Comparison of ENCODE assay signal across 8 cellular contexts in the genomic region with DNA sequence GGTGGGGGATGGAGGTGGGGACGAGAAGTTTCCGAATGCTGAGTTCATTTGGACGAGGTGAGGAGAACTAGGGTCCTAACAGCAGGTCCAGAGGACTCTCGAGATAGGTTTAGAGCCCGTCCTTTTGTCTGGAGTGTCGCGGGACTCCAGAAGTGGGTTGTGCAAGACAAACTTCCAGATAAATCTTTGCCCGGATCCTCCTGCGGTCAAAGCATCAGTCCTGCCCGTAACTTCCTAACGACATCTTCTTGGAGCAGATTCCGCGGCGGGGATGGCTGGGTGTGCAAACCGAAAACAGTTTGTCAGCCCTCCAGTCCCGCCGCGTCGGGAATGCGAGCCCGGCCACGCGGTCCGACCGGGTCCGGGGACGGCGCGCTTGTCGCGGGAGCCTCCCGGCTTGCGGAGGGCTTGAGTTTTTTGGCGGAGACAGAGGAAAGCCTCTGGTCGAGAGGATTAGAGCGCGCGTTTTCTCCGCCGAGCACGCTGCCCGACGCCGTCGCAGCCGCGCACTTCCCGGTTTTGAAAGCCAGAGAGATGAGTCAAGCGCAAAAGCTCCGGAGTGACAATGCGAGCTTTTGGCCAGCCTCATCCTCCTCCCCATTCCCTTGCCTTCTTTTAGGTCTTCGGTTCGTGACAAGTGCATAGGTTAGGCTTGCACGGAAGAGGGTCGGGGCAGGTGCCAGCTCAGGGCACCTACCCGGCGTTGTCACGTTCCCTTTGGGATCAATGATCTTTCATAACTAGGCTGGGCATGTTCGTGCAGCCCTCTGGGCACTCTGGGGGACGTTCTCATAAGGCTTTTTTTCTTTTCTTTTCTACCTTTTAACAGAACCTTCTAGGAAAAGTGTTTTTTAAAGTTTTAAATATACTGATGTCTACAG.
DNase-seq lines count a peak whose midpoint lies in the region; ATAC-seq lines count a peak whose summit lies in the region.

No MANE protein-coding gene starts in this region.

- no peaks in the 10 kb centered on the region for H3K36me3 ChIP-seq in esophagus (ENCODE audit: control insufficient read depth in 2 of 2, insufficient read depth in 2 of 2, low read length in 1 of 2)
- no peaks in the 10 kb centered on the region for H3K36me3 ChIP-seq in muscle layer of colon (ENCODE audit: insufficient read depth, low read length)

- H3K9me3 ChIP-seq in esophagus (ENCODE audit: control insufficient read depth in 2 of 2, insufficient read depth in 1 of 2, low read depth in 1 of 2, low read length in 1 of 2) (no peaks in the 10 kb centered on the region), muscle layer of colon (ENCODE audit: low read length) (no peaks in the 10 kb centered on the region)

- peak overlapping the region; percentile 67 to 79 for H3K4me3 ChIP-seq in esophagus (ENCODE audit: low read depth in 1 of 2, low read length in 2 of 2)
- H3K4me3 ChIP-seq in muscle layer of colon (ENCODE audit: low read depth in 1 of 2, low read length in 2 of 2) = peak overlapping the region; percentile 23 to 49

- no peak for ATAC-seq in GM18873 (IDR thresholded peaks at IDR 0.05; ENCODE audit: low FRiP score, unreplicated experiment)

- no peak overlapping the region for H3K9ac ChIP-seq in muscle layer of colon (ENCODE audit: low read length)

- H3K27me3 ChIP-seq in esophagus (ENCODE audit: control insufficient read depth in 1 of 2, insufficient read depth in 2 of 2, low read length in 2 of 2) (peaks cover 0 to 3% of the 10 kb centered on the region in 2 donors), muscle layer of colon (ENCODE audit: control insufficient read depth in 1 of 2, insufficient read depth in 2 of 2, low read length in 2 of 2) (peaks cover 71 to 73% of the 10 kb centered on the region in 2 donors)

- H3K4me1 ChIP-seq in esophagus (ENCODE audit: control insufficient read depth in 2 of 2, insufficient read depth in 2 of 2, low read length in 1 of 2) (peaks cover 0 to 4% of the 10 kb centered on the region in 2 donors), muscle layer of colon (ENCODE audit: insufficient read depth, low read length) (peaks cover 29% of the 10 kb centered on the region)

- peak overlapping the region; percentile 86 to 88 for H3K27ac ChIP-seq in esophagus (ENCODE audit: low read depth in 2 of 2, low read length in 1 of 2)
- H3K27ac ChIP-seq in muscle layer of colon (ENCODE audit: low read depth, low read length) = no peak overlapping the region

- DNase-seq in NCI-H1105 treated with DMSO at 0.1 percent for 48 hours (lab: John Stamatoyannopoulos, UW) = peak; percentile 27
- DNase-seq in NCI-H1105 (lab: John Stamatoyannopoulos, UW) = no peak
- DNase-seq in NCI-H524 treated with DMSO at 0.1 percent for 48 hours (lab: John Stamatoyannopoulos, UW) = peak; percentile 14
- peak; percentile 42 for DNase-seq in activated T-cell treated with anti-CD3 and anti-CD28 coated beads for 4 hours
- peak; percentile 36 for DNase-seq in stromal cell of bone marrow (ENCODE audit: low read depth)

- 1% methylated on average over 60 of the region's 60 CpGs for WGBS in esophagus, 2 donors
